Comparison of ENCODE assay signal across 8 cellular contexts in genomic region chr4:54231419-54232150, GRCh38. TPM values are rescaled to one million over a fixed set of nuclear protein-coding genes. Genes with fewer than 3 reads are reported as not detected.
A peak's percentile ranks its signal among the peaks of the same experiment; 100 is the strongest.
DNase-seq lines count a peak whose midpoint lies in the region; ATAC-seq, FAIRE-seq and TF ChIP-seq lines count a peak whose summit lies in the region.

No MANE protein-coding gene starts in this region.

- H3K27ac Mint-ChIP-seq in activated T-cell treated with anti-CD3 and anti-CD28 coated beads, Interleukin-2, amount 50 U/mL, for 24 hours, result no peak overlapping the region

- H3K4me1 ChIP-seq in H1 (replicated peaks in 1 of 4; ENCODE audit: control insufficient read depth in 3 of 4, insufficient read depth in 4 of 4, low read length in 3 of 4) (peaks cover 0 to 26% (median 16%) of the 10 kb centered on the region in 4 experiments; a peak in 6 of 7 replicates), mucosa of rectum (ENCODE audit: control insufficient read depth in 2 of 2, insufficient read depth in 2 of 2, low read length in 2 of 2) (peaks cover 26 to 29% of the 10 kb centered on the region in 2 donors), urinary bladder (ENCODE audit: insufficient read depth) (no peaks in the 10 kb centered on the region), BE2C (no peaks in the 10 kb centered on the region; the same call in 1 of the 2 replicates)

- H4K91ac ChIP-seq in H1 (replicated peaks; ENCODE audit: insufficient read length, low read length), result no peak overlapping the region

- no peak for FAIRE-seq in H1 (lab: Jason Lieb, UNC)

- no peak overlapping the region for H3K27ac ChIP-seq in H1 (ENCODE audit: low read depth, low read length)
- peak overlapping the region; percentile 62 to 67 for H3K27ac ChIP-seq in mucosa of rectum (ENCODE audit: low read depth in 2 of 2, low read length in 2 of 2)
- peak overlapping the region; percentile 79 for H3K27ac ChIP-seq in urinary bladder (ENCODE audit: low read depth)

- H3K23ac ChIP-seq in H1 (ENCODE audit: insufficient read length), result no peak overlapping the region

- no peaks in the 10 kb centered on the region for H3K79me2 ChIP-seq in H1 (ENCODE audit: control insufficient read depth in 1 of 2, insufficient read depth in 2 of 2, low read length in 2 of 2)

- H3K14ac ChIP-seq in H1 (ENCODE audit: insufficient read length), result no peak overlapping the region

- H3K4me3 Mint-ChIP-seq in activated T-cell treated with anti-CD3 and anti-CD28 coated beads, Interleukin-2, amount 50 U/mL, for 24 hours, result peak overlapping the region; percentile 38

- peaks cover 39 to 73% (median 68%) of the 10 kb centered on the region in 4 experiments for H3K27me3 ChIP-seq in H1 (replicated peaks in 1 of 4; ENCODE audit: control insufficient read depth in 3 of 4, extremely low read depth in 1 of 4, insufficient read depth in 3 of 4, low read length in 3 of 4)
- H3K27me3 ChIP-seq in mucosa of rectum (ENCODE audit: control insufficient read depth in 2 of 2, insufficient read depth in 2 of 2, low read length in 2 of 2), result peaks cover 55 to 59% of the 10 kb centered on the region in 2 donors
- H3K27me3 ChIP-seq in BE2C, result peaks cover 43% of the 10 kb centered on the region

- CTCF ChIA-PET in H1 (lab: Charles Lee; ENCODE audit: partially characterized antibody), result interaction anchor here (0.5 to 5.3 kb wide), 9 partner anchors 15 to 1032 kb away, joined by 3 to 65 read pairs (median 3); no protein-coding TSS in a partner anchor

- WGBS in H1 (ENCODE audit: extremely low coverage in 1 of 2, insufficient coverage in 1 of 2, insufficient read length in 1 of 2, insufficient replicate concordance in 2 of 2, low coverage in 1 of 2, low lambda C conversion rate in 2 of 2, missing lambda C conversion rate in 1 of 2), 2 experiments, result 2% methylated on average over 35 of the region's 47 CpGs; no CpG with 5 or more reads in 1 of the 2 experiments
- 4% methylated on average over 47 of the region's 47 CpGs for WGBS in urinary bladder

- no peak overlapping the region for H2BK20ac ChIP-seq in H1 (ENCODE audit: low read length)

- H2AK5ac ChIP-seq in H1 (ENCODE audit: low read depth, low read length), result no peak overlapping the region; the same call in 1 of the 2 replicates

- H3K56ac ChIP-seq in H1 (replicated peaks; ENCODE audit: insufficient read length, low read depth, low read length), result no peak overlapping the region

- no peaks in the 10 kb centered on the region for H3K9me3 Mint-ChIP-seq in activated T-cell treated with anti-CD3 and anti-CD28 coated beads, Interleukin-2, amount 50 U/mL, for 24 hours

- H3K79me1 ChIP-seq in H1 (ENCODE audit: low read depth, low read length), result no peaks in the 10 kb centered on the region

- no peak for ATAC-seq in HG03354 (IDR thresholded peaks at IDR 0.05; ENCODE audit: poor library complexity, severe bottlenecking, unreplicated experiment)

- DNase-seq in activated T-cell treated with anti-CD3 and anti-CD28 coated beads, Interleukin-2, amount 50 U/mL, for 24 hours, result peak; percentile 37
- DNase-seq in activated T-cell treated with anti-CD3 and anti-CD28 coated beads for 4 hours, result no peak
- DNase-seq in H1 (ENCODE audit: low read depth in 1 of 2, low spot score in 2 of 2), result peak in 1 of 2 experiments; percentile 78
- DNase-seq in BE2C, result no peak
- no peak for DNase-seq in medulla oblongata (ENCODE audit: extremely low spot score)

- H4K5ac ChIP-seq in H1 (ENCODE audit: insufficient read length, low read depth, low read length), result no peak overlapping the region

- peaks cover 7 to 10% of the 10 kb centered on the region in 2 experiments for H4K20me1 ChIP-seq in H1 (replicated peaks in 1 of 2; ENCODE audit: control insufficient read depth in 1 of 2, insufficient read depth in 2 of 2, low read length in 2 of 2)

- H3K9me3 ChIP-seq in H1 (ENCODE audit: insufficient read depth in 2 of 2, low read depth in 1 of 2, low read length in 1 of 2), result peaks cover 0 to 3% of the 10 kb centered on the region in 2 experiments; a peak in 1 of 4 replicates
- no peaks in the 10 kb centered on the region for H3K9me3 ChIP-seq in mucosa of rectum (ENCODE audit: control insufficient read depth in 2 of 2, low read length in 2 of 2)
- peaks cover 5% of the 10 kb centered on the region for H3K9me3 ChIP-seq in BE2C

- peak overlapping the region; percentile 73; the same call in 1 of the 2 replicates for H4K8ac ChIP-seq in H1 (ENCODE audit: extremely low read depth, insufficient read depth, low read length)

- peaks cover 40% of the 10 kb centered on the region for H3K23me2 ChIP-seq in H1 (ENCODE audit: low read depth, low read length)

- H2BK12ac ChIP-seq in H1 (ENCODE audit: low read depth, low read length), result 0 out of 2 replicates have a peak overlapping the region, but pooled peaks have one; percentile 87

- TF ChIP-seq EP300 in H1 (IDR thresholded peaks at IDR 0.05; ENCODE audit: borderline replicate concordance in 1 of 2, low read depth in 2 of 2, low read length in 2 of 2), result no peak

- H2BK5ac ChIP-seq in H1 (ENCODE audit: low read depth, low read length), result no peak overlapping the region

- H3K4me2 ChIP-seq in H1 (ENCODE audit: insufficient read depth in 1 of 2, low read depth in 2 of 2, low read length in 2 of 2), result peak overlapping the region; percentile 67 to 72

- TF ChIP-seq RAD21 in H1 (IDR thresholded peaks at IDR 0.05 in 1 of 2, conservative IDR thresholded peaks at IDR 0.05 in 1 of 2; ENCODE audit: low read depth in 2 of 2, low read length in 2 of 2), result no peak

- H3K36me3 Mint-ChIP-seq in activated T-cell treated with anti-CD3 and anti-CD28 coated beads, Interleukin-2, amount 50 U/mL, for 24 hours (ENCODE audit: low read depth), result no peaks in the 10 kb centered on the region

- peaks cover 47% of the 10 kb centered on the region for H3K4me1 Mint-ChIP-seq in activated T-cell treated with anti-CD3 and anti-CD28 coated beads, Interleukin-2, amount 50 U/mL, for 24 hours (ENCODE audit: low read depth)

- peak overlapping the region; percentile 46; the same call in 1 of the 2 replicates for H2AFZ ChIP-seq in H1 (ENCODE audit: low read length)

- H3K36me3 ChIP-seq in H1 (ENCODE audit: control insufficient read depth in 2 of 4, insufficient read depth in 4 of 4, low read length in 3 of 4), result no peaks in the 10 kb centered on the region
- H3K36me3 ChIP-seq in mucosa of rectum (ENCODE audit: control insufficient read depth in 2 of 2, insufficient read depth in 2 of 2, low read length in 2 of 2), result no peaks in the 10 kb centered on the region
- H3K36me3 ChIP-seq in urinary bladder (ENCODE audit: insufficient read depth), result no peaks in the 10 kb centered on the region
- H3K36me3 ChIP-seq in BE2C, result no peaks in the 10 kb centered on the region

- POLR2A ChIA-PET in H1 (lab: Charles Lee; ENCODE audit: partially characterized antibody), result interaction anchor here (0.9 to 1.0 kb wide), 2 partner anchors 134 to 371 kb away, joined by 3 read pairs; no protein-coding TSS in a partner anchor

- H3K18ac ChIP-seq in H1 (ENCODE audit: extremely low read depth, low read length), result no peak overlapping the region; the same call in 1 of the 2 replicates

- no peak overlapping the region for H2BK15ac ChIP-seq in H1 (ENCODE audit: low read length)

- H3K4me3 ChIP-seq in H1 (ENCODE audit: extremely low read depth in 1 of 4, insufficient read depth in 2 of 4, low read depth in 3 of 4, low read length in 4 of 4), result peak overlapping the region; percentile 29 to 85 (median 42); a peak in 7 of 8 replicates
- peak overlapping the region; percentile 55 to 64 for H3K4me3 ChIP-seq in mucosa of rectum (ENCODE audit: low read length in 2 of 2)
- peak overlapping the region; percentile 70 for H3K4me3 ChIP-seq in urinary bladder (ENCODE audit: low read depth, low read length)
- no peak overlapping the region for H3K4me3 ChIP-seq in BE2C (ENCODE audit: low read depth, low read length)

- no peak overlapping the region for H3K9ac ChIP-seq in H1 (replicated peaks in 1 of 4; ENCODE audit: extremely low read depth in 1 of 4, low read depth in 3 of 4, low read length in 3 of 4)
- peak overlapping the region; percentile 17 to 61 for H3K9ac ChIP-seq in mucosa of rectum (ENCODE audit: low read depth in 1 of 2, low read length in 2 of 2)

- peaks cover 89% of the 10 kb centered on the region for H3K27me3 Mint-ChIP-seq in activated T-cell treated with anti-CD3 and anti-CD28 coated beads, Interleukin-2, amount 50 U/mL, for 24 hours

- TF ChIP-seq CTCF in H1 (IDR thresholded peaks at IDR 0.05; ENCODE audit: control extremely low read depth in 1 of 3, insufficient read depth in 1 of 3, low read depth in 1 of 3, low read length in 3 of 3), result no peak
- TF ChIP-seq CTCF in BE2C (IDR thresholded peaks at IDR 0.05; ENCODE audit: low read depth, low read length), result no peak

- no peak for TF ChIP-seq POLR2A in H1 (IDR thresholded peaks at IDR 0.05; ENCODE audit: control extremely low read depth in 1 of 2, low read depth in 2 of 2, low read length in 2 of 2)

- H2BK120ac ChIP-seq in H1 (replicated peaks; ENCODE audit: low read depth, low read length), result no peak overlapping the region

- H3K4ac ChIP-seq in H1 (replicated peaks; ENCODE audit: insufficient read length, low read depth, low read length), result no peak overlapping the region

TF ChIP-seq in H1, 55 proteins besides CTCF, POLR2A, EP300 and RAD21:
- TF ChIP-seq EZH2 (IDR thresholded peaks at IDR 0.05; ENCODE audit: low read depth, low read length, severe bottlenecking) (peak; percentile 92), SUZ12 (IDR thresholded peaks at IDR 0.05; ENCODE audit: low read length) (peak; percentile 83), ASH2L (IDR thresholded peaks at IDR 0.05; ENCODE audit: low read length) (peak; percentile 39), KDM1A (IDR thresholded peaks at IDR 0.05; ENCODE audit: borderline replicate concordance, low read length) (no peak), RNF2 (IDR thresholded peaks at IDR 0.05; ENCODE audit: borderline replicate concordance, low read depth, low read length, missing control alignments, poor library complexity, severe bottlenecking) (peak; percentile 72)

RNA-seq across cellular contexts. Expression of gene PDGFRA, which starts 2.5 kb away (rescaled TPM):
- 3.4 and 3.7 TPM in 2 replicates for total RNA-seq in H1 (2021; fragmentation: NEBNext Ultra II Directional; extraction: Animal tissue kit (Norgen Biotek cat#: 25700))
- polyA plus RNA-seq in H1 (2011; rRNA removed) (0.91 and 1.4 TPM in 2 replicates), urinary bladder (189 TPM)
- 1.2 TPM for polyA plus RNA-seq in H1 (2011; cell fraction: cytosol; rRNA removed)
- 1.1 TPM for polyA plus RNA-seq in H1 (2011; cell fraction: nucleus; rRNA removed)
- polyA plus RNA-seq in H1 (2012, experiment 1 of 2), result 1.1 to 1.9 TPM (median 1.5 TPM) in 4 replicates
- 0.56 TPM for polyA plus RNA-seq in H1 (2012, experiment 2 of 2)
- 3.1 TPM for polyA plus RNA-seq in H1 (2013, experiment 1 of 2)
- polyA plus RNA-seq in H1 (2013, experiment 2 of 2), result 3.9 TPM
- polyA minus RNA-seq in H1 (2011; rRNA and poly(A)+ RNA removed), result 2.0 and 3.8 TPM in 2 replicates
- not detected for polyA minus RNA-seq in H1 (2011; cell fraction: cytosol; rRNA and poly(A)+ RNA removed)
- 1.9 TPM for polyA minus RNA-seq in H1 (2011; cell fraction: nucleus; rRNA and poly(A)+ RNA removed)
- 254 TPM for total RNA-seq in urinary bladder
- 0.62 TPM for polyA plus RNA-seq in BE2C (2012; ENCODE audit: insufficient read depth, insufficient read length, low read depth)

Comparison
In these comparisons a context has a peak if more than half of its experiments do, and no peak if none do; other contexts are left out.
1. H3K9ac ChIP-seq: peak in mucosa of rectum (2 of 2); none in H1 (0 of 4).
2. RNA of gene PDGFRA, which starts 2.5 kb away (total RNA-seq): 254 TPM in urinary bladder (single experiment); 3.4 to 3.7 TPM in H1; every median in the first group is over 10 times any median in the second.